In genomic region chr2:150475479-150476212, GRCh38 we compare ENCODE assay signal across 15 cellular contexts. TPM values are rescaled to one million over a fixed set of nuclear protein-coding genes. Genes with fewer than 3 reads are reported as not detected.
DNase-seq lines count a peak whose midpoint lies in the region; TF ChIP-seq lines count a peak whose summit lies in the region.
"Had no signal": no experiment of that assay in that cellular context is flagged by ENCODE, and none has a peak within 500 bp of the region (broad histone marks: within the 10 kb centered on the region; RNA-seq: fewer than 3 reads in every experiment).

No MANE protein-coding gene starts in this region.

- no peaks in the 10 kb centered on the region for H3K9me3 Mint-ChIP-seq in nephron progenitor cell

- TF ChIP-seq POLR2A in uterus (IDR thresholded peaks at IDR 0.05), result no peak

- H3K9me3 ChIP-seq in left ventricle myocardium inferior (replicated peaks) (no peaks in the 10 kb centered on the region), uterus (no peaks in the 10 kb centered on the region)

- peaks cover 18% of the 10 kb centered on the region for H3K36me3 ChIP-seq in left ventricle myocardium inferior
- no peaks in the 10 kb centered on the region for H3K36me3 ChIP-seq in uterus

- H3K36me3 Mint-ChIP-seq in nephron progenitor cell (ENCODE audit: low read depth), result peaks cover 56% of the 10 kb centered on the region

- DNase-seq in left ventricle myocardium inferior, result no peak
- no peak for DNase-seq in cardiac septum (ENCODE audit: low spot score)
- no peak for DNase-seq in epithelial cell of prostate (ENCODE audit: low read depth, low spot score)
- no peak for DNase-seq in nephron progenitor cell
- no peak for DNase-seq in uterus
- no peak for DNase-seq in cerebellar cortex (ENCODE audit: low spot score)
- no peak for DNase-seq in EL
- no peak for DNase-seq in DMS53 (lab: John Stamatoyannopoulos, UW)
- DNase-seq: activated CD4-positive, alpha-beta T cell treated with anti-CD3 and anti-CD28 coated beads for 48 hours; central memory CD4-positive, alpha-beta T cell; H7; left ventricle myocardium superior; posterior cingulate gyrus; substantia nigra had no signal

- H3K27me3 ChIP-seq in left ventricle myocardium inferior (ENCODE audit: low read depth) (no peaks in the 10 kb centered on the region), uterus (no peaks in the 10 kb centered on the region)

- H3K27ac ChIP-seq in left ventricle myocardium inferior (replicated peaks), result peak overlapping the region; percentile 97
- peak overlapping the region; percentile 98 for H3K27ac ChIP-seq in epithelial cell of prostate
- H3K27ac ChIP-seq in uterus, result peak overlapping the region; percentile 23 to 74

- peak overlapping the region; percentile 2 for H3K27ac Mint-ChIP-seq in nephron progenitor cell
- H3K27ac Mint-ChIP-seq: activated T-helper 17 cell treated with anti-CD3 and anti-CD28 coated beads, Interleukin-2, amount 50 U/mL, for 72 hours had no signal

- peak overlapping the region; percentile 36 for H3K4me3 ChIP-seq in left ventricle myocardium inferior
- H3K4me3 ChIP-seq in uterus, result no peak overlapping the region

- no peak overlapping the region for H3K4me3 Mint-ChIP-seq in nephron progenitor cell
- H3K4me3 Mint-ChIP-seq: activated T-helper 17 cell treated with anti-CD3 and anti-CD28 coated beads, Interleukin-2, amount 50 U/mL, for 72 hours had no signal

- H3K4me1 Mint-ChIP-seq in nephron progenitor cell, result peaks cover 44% of the 10 kb centered on the region
- H3K4me1 Mint-ChIP-seq: activated T-helper 17 cell treated with anti-CD3 and anti-CD28 coated beads, Interleukin-2, amount 50 U/mL, for 72 hours had no signal

- TF ChIP-seq CTCF in left ventricle myocardium inferior (IDR thresholded peaks at IDR 0.05; ENCODE audit: borderline replicate concordance) (no peak), nephron progenitor cell (IDR thresholded peaks at IDR 0.05) (no peak), uterus (IDR thresholded peaks at IDR 0.05) (no peak)

- intact Hi-C loops in left ventricle myocardium inferior (cut with micrococcal nuclease), result no loop called here
- intact Hi-C loops in cardiac septum (cut with DNase I), result no loop called here
- intact Hi-C loops in uterus (cut with DNase I; ENCODE audit: low total_unique reads), result no loop called here

- no peaks in the 10 kb centered on the region for H3K27me3 Mint-ChIP-seq in nephron progenitor cell (ENCODE audit: low read depth, poor library complexity)

- H3K4me1 ChIP-seq in left ventricle myocardium inferior, result peaks cover 94% of the 10 kb centered on the region
- H3K4me1 ChIP-seq in uterus, result peaks cover 6 to 10% of the 10 kb centered on the region in 2 donors

RNA-seq across cellular contexts. Expression of gene RND3, which starts 11.8 kb away (rescaled TPM):
- total RNA-seq in left ventricle myocardium inferior (26.9 TPM), cardiac septum (46.9 TPM), uterus (10 to 100 TPM; 12.6 to 69.4 (median 41.1) TPM)
- total RNA-seq: activated T-helper 17 cell treated with anti-CD3 and anti-CD28 coated beads, Interleukin-2, amount 50 U/mL, for 72 hours had no signal
